In the genomic region with DNA sequence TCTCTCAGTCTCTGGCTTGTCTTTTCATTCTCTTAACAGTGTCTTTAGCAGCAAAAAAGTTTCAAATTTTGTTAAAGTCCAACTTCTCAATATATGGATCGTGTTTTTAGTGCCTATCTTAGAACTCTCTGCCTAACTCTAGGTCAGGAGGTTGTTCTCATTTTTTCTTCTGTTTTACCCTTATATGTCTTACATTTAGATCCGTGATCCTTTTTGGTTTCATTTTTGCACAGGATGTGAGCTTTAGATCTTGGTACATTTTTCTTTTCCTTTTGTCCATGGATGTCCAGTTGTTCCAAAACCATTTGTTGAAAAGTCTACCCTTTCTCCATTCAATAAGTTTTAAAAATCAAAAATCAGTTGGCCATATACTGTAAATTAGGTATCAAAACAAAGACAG, we compare ENCODE assay signal across 2 cellular contexts.
TF ChIP-seq lines count a peak whose summit lies in the region.

No MANE protein-coding gene starts in this region.

TF ChIP-seq in IMR-90, 13 proteins besides CTCF, POLR2A, EP300 and RAD21:
- TF ChIP-seq RFX5 (IDR thresholded peaks at IDR 0.05; ENCODE audit: low read depth, low read length): no peak
- TF ChIP-seq, protein P1, sequence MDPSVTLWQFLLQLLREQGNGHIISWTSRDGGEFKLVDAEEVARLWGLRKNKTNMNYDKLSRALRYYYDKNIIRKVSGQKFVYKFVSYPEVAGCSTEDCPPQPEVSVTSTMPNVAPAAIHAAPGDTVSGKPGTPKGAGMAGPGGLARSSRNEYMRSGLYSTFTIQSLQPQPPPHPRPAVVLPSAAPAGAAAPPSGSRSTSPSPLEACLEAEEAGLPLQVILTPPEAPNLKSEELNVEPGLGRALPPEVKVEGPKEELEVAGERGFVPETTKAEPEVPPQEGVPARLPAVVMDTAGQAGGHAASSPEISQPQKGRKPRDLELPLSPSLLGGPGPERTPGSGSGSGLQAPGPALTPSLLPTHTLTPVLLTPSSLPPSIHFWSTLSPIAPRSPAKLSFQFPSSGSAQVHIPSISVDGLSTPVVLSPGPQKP (IDR thresholded peaks at IDR 0.05; ENCODE audit: borderline replicate concordance, low read depth, low read length): no peak
- no peak for TF ChIP-seq MXI1 (IDR thresholded peaks at IDR 0.05; ENCODE audit: borderline replicate concordance, low read depth, low read length)
- TF ChIP-seq CHD1 (IDR thresholded peaks at IDR 0.05; ENCODE audit: low read depth, low read length): no peak
- no peak for TF ChIP-seq MAZ (IDR thresholded peaks at IDR 0.05; ENCODE audit: borderline replicate concordance, low read depth, low read length)
- TF ChIP-seq CEBPB (IDR thresholded peaks at IDR 0.05; ENCODE audit: low read depth, low read length): no peak
- TF ChIP-seq FOS (IDR thresholded peaks at IDR 0.05; ENCODE audit: low read depth, low read length): no peak
- no peak for TF ChIP-seq RCOR1 (IDR thresholded peaks at IDR 0.05; ENCODE audit: insufficient replicate concordance, low read length)
- TF ChIP-seq SMC3 (IDR thresholded peaks at IDR 0.05; ENCODE audit: low read depth, low read length): no peak
- no peak for TF ChIP-seq BHLHE40 (IDR thresholded peaks at IDR 0.05; ENCODE audit: low read depth, low read length)
TF ChIP-seq in IMR-90: peak in this region for 0.

TF ChIP-seq in GM12878, 131 proteins besides CTCF, POLR2A, EP300 and RAD21:
- TF ChIP-seq, protein P2, sequence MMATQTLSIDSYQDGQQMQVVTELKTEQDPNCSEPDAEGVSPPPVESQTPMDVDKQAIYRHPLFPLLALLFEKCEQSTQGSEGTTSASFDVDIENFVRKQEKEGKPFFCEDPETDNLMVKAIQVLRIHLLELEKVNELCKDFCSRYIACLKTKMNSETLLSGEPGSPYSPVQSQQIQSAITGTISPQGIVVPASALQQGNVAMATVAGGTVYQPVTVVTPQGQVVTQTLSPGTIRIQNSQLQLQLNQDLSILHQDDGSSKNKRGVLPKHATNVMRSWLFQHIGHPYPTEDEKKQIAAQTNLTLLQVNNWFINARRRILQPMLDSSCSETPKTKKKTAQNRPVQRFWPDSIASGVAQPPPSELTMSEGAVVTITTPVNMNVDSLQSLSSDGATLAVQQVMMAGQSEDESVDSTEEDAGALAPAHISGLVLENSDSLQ (IDR thresholded peaks at IDR 0.05): no peak
- TF ChIP-seq KLF5 (IDR thresholded peaks at IDR 0.05; ENCODE audit: partially characterized antibody) (no peak), SMARCA5 (IDR thresholded peaks at IDR 0.05) (no peak), PAX5 (IDR thresholded peaks at IDR 0.05; ENCODE audit: borderline replicate concordance, low read depth, low read length) (no peak)
- TF ChIP-seq, protein P3, sequence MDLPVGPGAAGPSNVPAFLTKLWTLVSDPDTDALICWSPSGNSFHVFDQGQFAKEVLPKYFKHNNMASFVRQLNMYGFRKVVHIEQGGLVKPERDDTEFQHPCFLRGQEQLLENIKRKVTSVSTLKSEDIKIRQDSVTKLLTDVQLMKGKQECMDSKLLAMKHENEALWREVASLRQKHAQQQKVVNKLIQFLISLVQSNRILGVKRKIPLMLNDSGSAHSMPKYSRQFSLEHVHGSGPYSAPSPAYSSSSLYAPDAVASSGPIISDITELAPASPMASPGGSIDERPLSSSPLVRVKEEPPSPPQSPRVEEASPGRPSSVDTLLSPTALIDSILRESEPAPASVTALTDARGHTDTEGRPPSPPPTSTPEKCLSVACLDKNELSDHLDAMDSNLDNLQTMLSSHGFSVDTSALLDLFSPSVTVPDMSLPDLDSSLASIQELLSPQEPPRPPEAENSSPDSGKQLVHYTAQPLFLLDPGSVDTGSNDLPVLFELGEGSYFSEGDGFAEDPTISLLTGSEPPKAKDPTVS (IDR thresholded peaks at IDR 0.05; ENCODE audit: low read depth, low read length): no peak
- TF ChIP-seq, protein P4, sequence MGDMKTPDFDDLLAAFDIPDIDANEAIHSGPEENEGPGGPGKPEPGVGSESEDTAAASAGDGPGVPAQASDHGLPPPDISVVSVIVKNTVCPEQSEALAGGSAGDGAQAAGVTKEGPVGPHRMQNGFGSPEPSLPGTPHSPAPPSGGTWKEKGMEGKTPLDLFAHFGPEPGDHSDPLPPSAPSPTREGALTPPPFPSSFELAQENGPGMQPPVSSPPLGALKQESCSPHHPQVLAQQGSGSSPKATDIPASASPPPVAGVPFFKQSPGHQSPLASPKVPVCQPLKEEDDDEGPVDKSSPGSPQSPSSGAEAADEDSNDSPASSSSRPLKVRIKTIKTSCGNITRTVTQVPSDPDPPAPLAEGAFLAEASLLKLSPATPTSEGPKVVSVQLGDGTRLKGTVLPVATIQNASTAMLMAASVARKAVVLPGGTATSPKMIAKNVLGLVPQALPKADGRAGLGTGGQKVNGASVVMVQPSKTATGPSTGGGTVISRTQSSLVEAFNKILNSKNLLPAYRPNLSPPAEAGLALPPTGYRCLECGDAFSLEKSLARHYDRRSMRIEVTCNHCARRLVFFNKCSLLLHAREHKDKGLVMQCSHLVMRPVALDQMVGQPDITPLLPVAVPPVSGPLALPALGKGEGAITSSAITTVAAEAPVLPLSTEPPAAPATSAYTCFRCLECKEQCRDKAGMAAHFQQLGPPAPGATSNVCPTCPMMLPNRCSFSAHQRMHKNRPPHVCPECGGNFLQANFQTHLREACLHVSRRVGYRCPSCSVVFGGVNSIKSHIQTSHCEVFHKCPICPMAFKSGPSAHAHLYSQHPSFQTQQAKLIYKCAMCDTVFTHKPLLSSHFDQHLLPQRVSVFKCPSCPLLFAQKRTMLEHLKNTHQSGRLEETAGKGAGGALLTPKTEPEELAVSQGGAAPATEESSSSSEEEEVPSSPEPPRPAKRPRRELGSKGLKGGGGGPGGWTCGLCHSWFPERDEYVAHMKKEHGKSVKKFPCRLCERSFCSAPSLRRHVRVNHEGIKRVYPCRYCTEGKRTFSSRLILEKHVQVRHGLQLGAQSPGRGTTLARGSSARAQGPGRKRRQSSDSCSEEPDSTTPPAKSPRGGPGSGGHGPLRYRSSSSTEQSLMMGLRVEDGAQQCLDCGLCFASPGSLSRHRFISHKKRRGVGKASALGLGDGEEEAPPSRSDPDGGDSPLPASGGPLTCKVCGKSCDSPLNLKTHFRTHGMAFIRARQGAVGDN (IDR thresholded peaks at IDR 0.05): no peak
TF ChIP-seq in GM12878: peak in this region for 0.
